In genomic region chr5:173243808-173244305, GRCh38 we compare ENCODE assay signal across 13 cellular contexts. TPM values are rescaled to one million over a fixed set of nuclear protein-coding genes. Genes with fewer than 3 reads are reported as not detected.
DNase-seq lines count a peak whose midpoint lies in the region; ATAC-seq and TF ChIP-seq lines count a peak whose summit lies in the region.
"Had no signal": no experiment of that assay in that cellular context is flagged by ENCODE, and none has a peak within 500 bp of the region (broad histone marks: within the 10 kb centered on the region; RNA-seq: fewer than 3 reads in every experiment).

No MANE protein-coding gene starts in this region.

- H4K20me1 ChIP-seq in SK-N-SH (ENCODE audit: insufficient read depth) (no peaks in the 10 kb centered on the region), IMR-90 (ENCODE audit: insufficient read depth, low read length) (peaks cover 11% of the 10 kb centered on the region; the same call in 1 of the 2 replicates)

- H2BK120ac ChIP-seq in IMR-90 (ENCODE audit: low read depth, low read length), result no peak overlapping the region

- no peak overlapping the region for H3K56ac ChIP-seq in IMR-90 (ENCODE audit: extremely low read depth, insufficient read depth, low read length)

- H3K14ac ChIP-seq in IMR-90 (replicated peaks; ENCODE audit: low read depth, low read length), result no peak overlapping the region

- TF ChIP-seq CTCF in SK-N-SH (IDR thresholded peaks at IDR 0.05), result no peak
- no peak for TF ChIP-seq CTCF in IMR-90 (conservative IDR thresholded peaks at IDR 0.05; ENCODE audit: low read depth, low read length)
- no peak for TF ChIP-seq CTCF in glutamatergic neuron (IDR thresholded peaks at IDR 0.05; ENCODE audit: partially characterized antibody, unreplicated experiment)
- TF ChIP-seq CTCF in osteocyte (IDR thresholded peaks at IDR 0.05), result no peak

- no peaks in the 10 kb centered on the region for H3K79me1 ChIP-seq in IMR-90 (ENCODE audit: low read depth in 1 of 2, low read length in 2 of 2)

- H3K4me1 Mint-ChIP-seq in glutamatergic neuron (ENCODE audit: low read depth, unreplicated experiment) (peaks cover 10% of the 10 kb centered on the region), osteocyte (ENCODE audit: unreplicated experiment) (peaks cover 16% of the 10 kb centered on the region)

- TF ChIP-seq POLR2A in IMR-90 (IDR thresholded peaks at IDR 0.05; ENCODE audit: low read depth, low read length), result no peak

- TF ChIP-seq EP300 in SK-N-SH (IDR thresholded peaks at IDR 0.05; ENCODE audit: borderline replicate concordance in 1 of 2, low read depth in 1 of 2, low read length in 1 of 2), result no peak

- in situ Hi-C loops in IMR-90 (cut with MboI; ENCODE audit: low sequenced_read_pairs) (no loop called here), ACHN (cut with HindIII; ENCODE audit: low pct_ligation_motif_present, low pct_unique_long_range_greater_than_20kb, low sequenced_read_pairs) (no loop called here)

- no peak overlapping the region for H2BK15ac ChIP-seq in IMR-90 (ENCODE audit: low read depth, low read length)

- no peak overlapping the region for H2BK20ac ChIP-seq in IMR-90 (ENCODE audit: low read depth, low read length)

- BruUV-seq in IMR-90 (replicated peaks; lab: Mats Ljungman, UMichigan), result no TSS peak

- H3K27ac ChIP-seq in SK-N-SH (ENCODE audit: low read depth in 2 of 2, low read length in 1 of 2) (no peak overlapping the region), IMR-90 (ENCODE audit: insufficient read depth, low read length) (no peak overlapping the region)
- H3K27ac ChIP-seq: right lobe of liver had no signal

- peak overlapping the region; percentile 68 for H3K4me3 Mint-ChIP-seq in glutamatergic neuron (ENCODE audit: unreplicated experiment)
- H3K4me3 Mint-ChIP-seq in osteocyte (ENCODE audit: unreplicated experiment), result peak overlapping the region; percentile 74

- POLR2A ChIA-PET in SK-N-SH (lab: Yijun Ruan, JAX), result no interaction called here
- POLR2A ChIA-PET in IMR-90 (lab: Charles Lee; ENCODE audit: unreplicated experiment), result no interaction called here

- no peak overlapping the region for H3K4me2 ChIP-seq in SK-N-SH
- H3K4me2 ChIP-seq in IMR-90 (ENCODE audit: low read depth, low read length), result no peak overlapping the region

- H3K23ac ChIP-seq in IMR-90 (ENCODE audit: low read depth, low read length), result peak overlapping the region; percentile 36; the same call in 1 of the 2 replicates

- no peak overlapping the region for H4K91ac ChIP-seq in IMR-90 (ENCODE audit: insufficient read depth, low read depth, low read length)

- H3K9me3 ChIP-seq in SK-N-SH (no peaks in the 10 kb centered on the region), IMR-90 (ENCODE audit: control insufficient read depth, insufficient read depth, low read length) (peaks cover 16% of the 10 kb centered on the region; the same call in 1 of the 2 replicates)
- H3K9me3 ChIP-seq: right lobe of liver had no signal

- no peak overlapping the region for H3K27ac Mint-ChIP-seq in glutamatergic neuron (ENCODE audit: unreplicated experiment)
- H3K27ac Mint-ChIP-seq in osteocyte (ENCODE audit: unreplicated experiment), result peak overlapping the region; percentile 50

- no peaks in the 10 kb centered on the region for H3K9me1 ChIP-seq in IMR-90 (ENCODE audit: insufficient read depth, low read length)

- H3K18ac ChIP-seq in IMR-90 (ENCODE audit: low read depth, low read length), result no peak overlapping the region

- H3K27me3 ChIP-seq in SK-N-SH (ENCODE audit: insufficient read depth), result peaks cover 85% of the 10 kb centered on the region
- peaks cover 86% of the 10 kb centered on the region for H3K27me3 ChIP-seq in IMR-90 (ENCODE audit: control insufficient read depth, insufficient read depth, low read length)

- H3K4me1 ChIP-seq in SK-N-SH (ENCODE audit: control insufficient read depth in 1 of 2, insufficient read depth in 2 of 2, low read depth in 1 of 2, low read length in 1 of 2), result peaks cover 0 to 2% of the 10 kb centered on the region in 2 experiments; a peak in 1 of 4 replicates
- no peaks in the 10 kb centered on the region for H3K4me1 ChIP-seq in IMR-90 (ENCODE audit: control insufficient read depth, insufficient read depth, low read length)

- peaks cover 54% of the 10 kb centered on the region for H3K27me3 Mint-ChIP-seq in glutamatergic neuron (ENCODE audit: unreplicated experiment)
- H3K27me3 Mint-ChIP-seq in osteocyte (ENCODE audit: unreplicated experiment), result peaks cover 25% of the 10 kb centered on the region

- H3K9ac ChIP-seq in SK-N-SH (no peak overlapping the region), IMR-90 (ENCODE audit: low read depth, low read length) (no peak overlapping the region)

- 3% methylated on average over 34 of the region's 44 CpGs for WGBS in SK-N-SH (ENCODE audit: low lambda C conversion rate)
- whole genome bisulfite sequencing in IMR-90 (ENCODE audit: extremely low coverage in 2 of 2, insufficient read length in 1 of 2), 2 experiments, result 2% methylated on average over 35 of the region's 44 CpGs; no CpG with 5 or more reads in 1 of the 2 experiments

- no peaks in the 10 kb centered on the region for H3K9me2 ChIP-seq in SK-N-SH

- TF ChIP-seq RAD21 in SK-N-SH (IDR thresholded peaks at IDR 0.05; ENCODE audit: low read length), result no peak
- no peak for TF ChIP-seq RAD21 in IMR-90 (IDR thresholded peaks at IDR 0.05; ENCODE audit: low read length)

- H2AFZ ChIP-seq in SK-N-SH (ENCODE audit: low read depth) (no peak overlapping the region), IMR-90 (replicated peaks; ENCODE audit: low read length, poor library complexity) (peak overlapping the region; percentile 46)

- dilution Hi-C loops in IMR-90 (cut with HindIII; ENCODE audit: low sequenced_read_pairs, unreplicated experiment), result no loop called here

- no peaks in the 10 kb centered on the region for H3K79me2 ChIP-seq in SK-N-SH (ENCODE audit: insufficient read depth)

- DNase-seq in SK-N-SH, result no peak
- DNase-seq in IMR-90, result no peak
- no peak for DNase-seq in glutamatergic neuron
- DNase-seq in osteocyte (ENCODE audit: extremely low spot score, unreplicated experiment), result no peak
- DNase-seq in SK-N-DZ (ENCODE audit: low spot score), result no peak
- no peak for DNase-seq in DMS79 (lab: John Stamatoyannopoulos, UW)
- DNase-seq in ACHN, result no peak
- DNase-seq: central memory CD4-positive, alpha-beta T cell; NCI-H226; SIG-M5 had no signal

- no peak overlapping the region for H3K4ac ChIP-seq in IMR-90 (ENCODE audit: low read depth, low read length)

- CTCF ChIA-PET in SK-N-SH (lab: Yijun Ruan, JAX) (interaction anchor here (0.8 to 2.5 kb wide), 6 partner anchors 9 to 50 kb away, joined by 3 to 7 read pairs (median 4); partner anchors contain the start of gene NKX2-5), IMR-90 (lab: Yijun Ruan, JAX) (no interaction called here)

- intact Hi-C loops in IMR-90 (cut with micrococcal nuclease), result no loop called here

- peaks cover 3% of the 10 kb centered on the region for H3F3A ChIP-seq in SK-N-SH (replicated peaks; ENCODE audit: insufficient read depth)

- H3K9me3 Mint-ChIP-seq in glutamatergic neuron (ENCODE audit: unreplicated experiment) (peaks cover 4% of the 10 kb centered on the region), osteocyte (ENCODE audit: unreplicated experiment) (no peaks in the 10 kb centered on the region)

- no peak overlapping the region for H2AK9ac ChIP-seq in IMR-90 (replicated peaks; ENCODE audit: low read depth, low read length, poor library complexity)

- no peak overlapping the region for H4K5ac ChIP-seq in IMR-90 (ENCODE audit: low read depth, low read length)

- ATAC-seq in SK-N-SH treated with all-trans-retinoic acid at 6 μM for 48 hours (no peak), IMR-90 (ENCODE audit: low read depth) (no peak)
- ATAC-seq: right lobe of liver had no signal

- no peaks in the 10 kb centered on the region for H3K36me3 ChIP-seq in SK-N-SH (replicated peaks in 1 of 2; ENCODE audit: control insufficient read depth in 1 of 2, insufficient read depth in 2 of 2, low read length in 1 of 2)
- H3K36me3 ChIP-seq in IMR-90 (ENCODE audit: control insufficient read depth, insufficient read depth, low read length), result no peaks in the 10 kb centered on the region
- H3K36me3 ChIP-seq: right lobe of liver had no signal

- no peak overlapping the region for H2AK5ac ChIP-seq in IMR-90 (ENCODE audit: low read depth, low read length)

- H2BK5ac ChIP-seq in IMR-90 (ENCODE audit: low read depth, low read length, poor library complexity, severe bottlenecking), result no peak overlapping the region

- no peak overlapping the region for H4K8ac ChIP-seq in IMR-90 (ENCODE audit: low read depth in 2 of 2, low read length in 2 of 2)

- H3K4me3 ChIP-seq in SK-N-SH (ENCODE audit: low read depth in 2 of 2, low read length in 1 of 2), result no peak overlapping the region
- H3K4me3 ChIP-seq in IMR-90 (ENCODE audit: insufficient read depth, low read depth, low read length), result no peak overlapping the region
- H3K4me3 ChIP-seq: right lobe of liver had no signal

- no peaks in the 10 kb centered on the region for H3K36me3 Mint-ChIP-seq in glutamatergic neuron (ENCODE audit: unreplicated experiment)
- peaks cover 2% of the 10 kb centered on the region for H3K36me3 Mint-ChIP-seq in osteocyte (ENCODE audit: unreplicated experiment)

TF ChIP-seq in SK-N-SH, 30 proteins besides CTCF, POLR2A, EP300 and RAD21:
- peak; percentile 81; the same call in 1 of the 2 replicates for TF ChIP-seq EZH2phosphoT487 (IDR thresholded peaks at IDR 0.05; ENCODE audit: borderline replicate concordance, low read depth)
- no peak for TF ChIP-seq FOXJ3 (CRISPR knock-in tag; IDR thresholded peaks at IDR 0.05)

TF ChIP-seq in SK-N-SH treated with all-trans-retinoic acid at 6 μM for 48 hours, 23 proteins besides CTCF, POLR2A, EP300 and RAD21 (continues in another document):
- TF ChIP-seq GLIS3 (CRISPR knock-in tag; IDR thresholded peaks at IDR 0.05) (no peak), ZNF8 (CRISPR knock-in tag; IDR thresholded peaks at IDR 0.05) (no peak), ARNTL (CRISPR knock-in tag; IDR thresholded peaks at IDR 0.05; ENCODE audit: borderline replicate concordance, low read depth) (no peak), CSDC2 (CRISPR knock-in tag; IDR thresholded peaks at IDR 0.05) (no peak), RARB (CRISPR knock-in tag; IDR thresholded peaks at IDR 0.05) (no peak)

TF ChIP-seq in IMR-90, 13 proteins besides CTCF, POLR2A, EP300 and RAD21 (continues in another document):
- TF ChIP-seq CHD1 (IDR thresholded peaks at IDR 0.05; ENCODE audit: low read depth, low read length) (no peak), CEBPB (IDR thresholded peaks at IDR 0.05; ENCODE audit: low read depth, low read length) (no peak), RFX5 (IDR thresholded peaks at IDR 0.05; ENCODE audit: low read depth, low read length) (no peak), BHLHE40 (IDR thresholded peaks at IDR 0.05; ENCODE audit: low read depth, low read length) (no peak)

RNA-seq across cellular contexts. Expression of gene NKX2-5, which starts 8.9 kb away (rescaled TPM):
- not detected in 2 replicates for polyA plus RNA-seq in SK-N-SH (2012; rRNA removed)
- polyA plus RNA-seq in SK-N-SH (2012; cell fraction: cytosol; rRNA removed), result not detected in 2 replicates
- polyA plus RNA-seq in SK-N-SH (2012; cell fraction: nucleus; rRNA removed), result not detected in 2 replicates
- not detected in 2 replicates for total RNA-seq in IMR-90 (2012; rRNA removed)
- not detected in 2 replicates for polyA plus RNA-seq in IMR-90 (2012; rRNA removed)
- polyA plus RNA-seq in IMR-90 (2012; cell fraction: cytosol; rRNA removed), result not detected in 2 replicates
- 0.03 and 0.05 TPM in 2 replicates for polyA plus RNA-seq in IMR-90 (2012; cell fraction: nucleus; rRNA removed; ENCODE audit: low replicate concordance)
- 0.51 TPM for total RNA-seq in glutamatergic neuron (ENCODE audit: unreplicated experiment)
- 15.5 and 16.4 TPM in 2 replicates for total RNA-seq in osteocyte
- polyA plus RNA-seq in SK-N-DZ (2014; cell fraction: cytosol; rRNA removed), result 0.15 and 0.75 TPM in 2 replicates
- polyA plus RNA-seq in SK-N-DZ (2014; cell fraction: nucleus; rRNA removed), result not detected in 2 replicates
- total RNA-seq: lower leg skin, right lobe of liver had no signal

Comparison
In these comparisons a context has a peak if more than half of its experiments do, and no peak if none do; other contexts are left out.
1. RNA of gene NKX2-5, which starts 8.9 kb away (total RNA-seq): 15.5 to 16.4 TPM in osteocyte; 0.51 TPM in glutamatergic neuron (single experiment) and not detected in IMR-90; every median in the first group is over 10 times any median in the second.